Comparison of ENCODE assay signal across 23 cellular contexts in the genomic region with DNA sequence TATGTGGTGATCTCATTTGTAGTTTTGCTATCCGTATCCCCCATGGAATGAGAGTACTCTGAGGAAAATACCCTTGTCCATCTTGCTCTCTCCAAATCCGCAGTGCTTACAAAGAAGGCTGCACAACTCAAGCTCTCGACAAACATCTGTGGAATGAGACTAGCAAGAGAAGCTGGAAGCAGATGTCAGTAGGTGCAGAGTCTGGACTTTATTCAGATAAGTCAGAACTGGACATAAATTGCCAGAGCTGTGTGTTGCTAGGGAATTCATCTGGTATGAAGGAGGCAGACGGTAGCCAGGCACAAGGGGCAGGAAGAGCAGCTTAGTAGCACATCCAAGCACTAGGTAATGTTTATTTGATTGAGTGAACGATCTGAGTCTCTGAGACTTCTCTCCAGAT.
DNase-seq lines count a peak whose midpoint lies in the region; ATAC-seq and TF ChIP-seq lines count a peak whose summit lies in the region.
"Had no signal": no experiment of that assay in that cellular context is flagged by ENCODE, and none has a peak within 500 bp of the region (broad histone marks: within the 10 kb centered on the region; RNA-seq: fewer than 3 reads in every experiment).

No MANE protein-coding gene starts in this region.

- no peak overlapping the region for H2BK12ac ChIP-seq in trophoblast cell (ENCODE audit: low read length)

- no peak overlapping the region for H3K4me2 ChIP-seq in OCI-LY3 (ENCODE audit: low read length)
- no peak overlapping the region for H3K4me2 ChIP-seq in trophoblast cell (ENCODE audit: low read length)

- no peaks in the 10 kb centered on the region for H3K4me1 Mint-ChIP-seq in activated naive CD4-positive, alpha-beta T cell treated with anti-CD3 and anti-CD28 coated beads for 36 hours (ENCODE audit: low read depth)

- H3K4me1 ChIP-seq in OCI-LY3 (ENCODE audit: low read length) (peaks cover 13% of the 10 kb centered on the region), trophoblast cell (ENCODE audit: control insufficient read depth in 1 of 2, insufficient read depth in 2 of 2, low read length in 2 of 2) (peaks cover 7 to 8% of the 10 kb centered on the region in 2 experiments)
- H3K4me1 ChIP-seq: body of pancreas, colonic mucosa, HAP-1, left ventricle myocardium inferior, Peyer's patch, SJSA1 had no signal

- TF ChIP-seq CTCF in BJ (IDR thresholded peaks at IDR 0.05; ENCODE audit: insufficient read depth, low read depth, low read length) (no peak), OCI-LY3 (IDR thresholded peaks at IDR 0.05; ENCODE audit: low read depth, low read length) (no peak)

- H3K9me3 ChIP-seq in OCI-LY3 (ENCODE audit: insufficient read depth, low read length) (no peaks in the 10 kb centered on the region), trophoblast cell (ENCODE audit: insufficient read depth, low read depth, low read length) (no peaks in the 10 kb centered on the region)
- H3K9me3 ChIP-seq: body of pancreas, colonic mucosa, HAP-1, left ventricle myocardium inferior, Peyer's patch, SJSA1, thoracic aorta had no signal

- no peaks in the 10 kb centered on the region for H3K36me3 Mint-ChIP-seq in activated naive CD4-positive, alpha-beta T cell treated with anti-CD3 and anti-CD28 coated beads for 36 hours (ENCODE audit: low read depth)

- H4K12ac ChIP-seq in trophoblast cell (ENCODE audit: low read depth, low read length), result no peak overlapping the region

- H4K20me1 ChIP-seq in OCI-LY3 (ENCODE audit: insufficient read depth, low read length), result no peaks in the 10 kb centered on the region

- no peaks in the 10 kb centered on the region for H3K27me3 ChIP-seq in BJ (ENCODE audit: control insufficient read depth, insufficient read depth, low read length)
- H3K27me3 ChIP-seq in OCI-LY3 (ENCODE audit: low read depth, low read length), result no peaks in the 10 kb centered on the region
- H3K27me3 ChIP-seq in trophoblast cell (ENCODE audit: insufficient read depth, low read length), result no peaks in the 10 kb centered on the region
- H3K27me3 ChIP-seq: body of pancreas, colonic mucosa, Peyer's patch, SJSA1 had no signal

- intact Hi-C loops in activated naive CD4-positive, alpha-beta T cell treated with anti-CD3 and anti-CD28 coated beads for 36 hours (cut with micrococcal nuclease), result no loop called here

- no peak overlapping the region for H3K23ac ChIP-seq in trophoblast cell (ENCODE audit: low read length)

- POLR2A ChIA-PET in BJ (lab: Charles Lee), result no interaction called here

- H2AFZ ChIP-seq in OCI-LY3 (ENCODE audit: low read depth, low read length) (peak overlapping the region; percentile 27; the same call in 1 of the 2 replicates), trophoblast cell (ENCODE audit: insufficient read depth, low read length, poor library complexity) (no peak overlapping the region)

- ATAC-seq in GM18909 (IDR thresholded peaks at IDR 0.05; ENCODE audit: poor library complexity, unreplicated experiment), result no peak
- ATAC-seq in HG02571 (IDR thresholded peaks at IDR 0.05; ENCODE audit: unreplicated experiment), result no peak
- ATAC-seq: activated CD8-positive, alpha-beta T cell treated with anti-CD3 and anti-CD28 coated beads for 36 hours; body of pancreas had no signal

- H2BK5ac ChIP-seq in trophoblast cell (ENCODE audit: low read depth, low read length, poor library complexity), result no peak overlapping the region

- no peak overlapping the region for H3K4me3 Mint-ChIP-seq in activated naive CD4-positive, alpha-beta T cell treated with anti-CD3 and anti-CD28 coated beads for 36 hours
- H3K4me3 Mint-ChIP-seq: activated CD8-positive, alpha-beta T cell treated with anti-CD3 and anti-CD28 coated beads for 36 hours had no signal

- peaks cover 5% of the 10 kb centered on the region for H3K9me3 Mint-ChIP-seq in activated naive CD4-positive, alpha-beta T cell treated with anti-CD3 and anti-CD28 coated beads for 36 hours
- H3K9me3 Mint-ChIP-seq: activated CD8-positive, alpha-beta T cell treated with anti-CD3 and anti-CD28 coated beads for 36 hours had no signal

- H3K9ac ChIP-seq in OCI-LY3 (ENCODE audit: low read length) (no peak overlapping the region), trophoblast cell (ENCODE audit: low read length) (no peak overlapping the region)

- no peak overlapping the region for H4K8ac ChIP-seq in trophoblast cell (ENCODE audit: low read depth, low read length)

- no peak overlapping the region for H3K4me3 ChIP-seq in BJ (ENCODE audit: low read depth, low read length)
- H3K4me3 ChIP-seq in OCI-LY3 (ENCODE audit: low read length), result no peak overlapping the region
- no peak overlapping the region for H3K4me3 ChIP-seq in trophoblast cell (ENCODE audit: low read depth, low read length)
- H3K4me3 ChIP-seq: body of pancreas, colonic mucosa, HAP-1, left ventricle myocardium inferior, Peyer's patch, SJSA1, thoracic aorta had no signal

- H3K79me2 ChIP-seq in OCI-LY3 (ENCODE audit: low read length) (no peaks in the 10 kb centered on the region), trophoblast cell (ENCODE audit: control insufficient read depth, insufficient read depth, low read length, poor library complexity) (no peaks in the 10 kb centered on the region)

- H3K4ac ChIP-seq in trophoblast cell (ENCODE audit: low read depth, low read length), result no peak overlapping the region

- peak; percentile 8 for DNase-seq in BJ (ENCODE audit: low read depth)
- peak; percentile 3 for DNase-seq in fibroblast of the conjunctiva (ENCODE audit: low read depth)
- no peak for DNase-seq in trophoblast cell
- no peak for DNase-seq in activated T-cell treated with anti-CD3 and anti-CD28 coated beads, Interleukin-2, amount 50 U/mL, for 48 hours
- no peak for DNase-seq in activated naive CD4-positive, alpha-beta T cell treated with anti-CD3 and anti-CD28 coated beads for 36 hours
- DNase-seq: activated CD8-positive, alpha-beta T cell treated with anti-CD3 and anti-CD28 coated beads for 36 hours; activated naive CD4-positive, alpha-beta T cell treated with anti-CD3 and anti-CD28 coated beads, Interleukin-2, amount 50 U/mL, for 16 hours; activated T-cell treated with anti-CD3 and anti-CD28 coated beads, Interleukin-2, amount 50 U/mL, for 1 hour; body of pancreas; colonic mucosa; COR-L47; left ventricle myocardium inferior; NCI-H187; NCI-H2227 treated with DMSO at 0.1 percent for 48 hours; nucleus accumbens; Peyer's patch; stimulated activated CD4-positive, alpha-beta T cell treated with anti-CD3 and anti-CD28 coated beads, Interleukin-15, amount 100 ng/mL, for 24 hours had no signal

- CTCF ChIA-PET in BJ (lab: Yijun Ruan, JAX), result no interaction called here
- CTCF ChIA-PET in activated naive CD4-positive, alpha-beta T cell treated with anti-CD3 and anti-CD28 coated beads for 36 hours (lab: Charles Lee), result no interaction called here

- H4K91ac ChIP-seq in trophoblast cell (ENCODE audit: low read depth, low read length), result no peak overlapping the region

- H3K36me3 ChIP-seq in BJ (ENCODE audit: control insufficient read depth, insufficient read depth, low read length), result no peaks in the 10 kb centered on the region
- H3K36me3 ChIP-seq in OCI-LY3 (replicated peaks; ENCODE audit: low read depth, low read length), result no peaks in the 10 kb centered on the region
- H3K36me3 ChIP-seq in trophoblast cell (ENCODE audit: control insufficient read depth in 1 of 2, insufficient read depth in 2 of 2, low read length in 2 of 2), result no peaks in the 10 kb centered on the region
- H3K36me3 ChIP-seq: colonic mucosa, HAP-1, left ventricle myocardium inferior, Peyer's patch, SJSA1, thoracic aorta had no signal

- H2BK120ac ChIP-seq in trophoblast cell (ENCODE audit: insufficient read depth, low read length, poor library complexity), result no peak overlapping the region

- no peaks in the 10 kb centered on the region for H3K27me3 Mint-ChIP-seq in activated naive CD4-positive, alpha-beta T cell treated with anti-CD3 and anti-CD28 coated beads for 36 hours (ENCODE audit: low read depth)
- H3K27me3 Mint-ChIP-seq: activated CD8-positive, alpha-beta T cell treated with anti-CD3 and anti-CD28 coated beads for 36 hours had no signal

- H3K27ac Mint-ChIP-seq in activated naive CD4-positive, alpha-beta T cell treated with anti-CD3 and anti-CD28 coated beads for 36 hours, result no peak overlapping the region
- H3K27ac Mint-ChIP-seq: activated CD8-positive, alpha-beta T cell treated with anti-CD3 and anti-CD28 coated beads for 36 hours had no signal

- H3K27ac ChIP-seq in OCI-LY3 (ENCODE audit: low read length) (no peak overlapping the region), trophoblast cell (ENCODE audit: low read depth, low read length) (peak overlapping the region; percentile 28)
- H3K27ac ChIP-seq: body of pancreas, colonic mucosa, left ventricle myocardium inferior, Peyer's patch, SJSA1, thoracic aorta had no signal

- no CpG with 5 or more reads among the region's 5 CpGs for WGBS in trophoblast cell (ENCODE audit: extremely low coverage, insufficient coverage, insufficient read length)

- H2AK5ac ChIP-seq in trophoblast cell (ENCODE audit: low read length), result no peak overlapping the region

- no peak overlapping the region for H3K18ac ChIP-seq in trophoblast cell (ENCODE audit: low read length)

- no peak overlapping the region for H3K14ac ChIP-seq in trophoblast cell (ENCODE audit: low read length)

- H3K79me1 ChIP-seq in trophoblast cell (ENCODE audit: low read length), result no peaks in the 10 kb centered on the region

Comparison
In these comparisons a context has a peak if more than half of its experiments do, and no peak if none do; other contexts are left out.
1. DNase-seq: peak in BJ (single experiment) and fibroblast of the conjunctiva (single experiment); none in trophoblast cell (0 of 2), activated T-cell treated with anti-CD3 and anti-CD28 coated beads, Interleukin-2, amount 50 U/mL, for 48 hours (0 of 2) and activated naive CD4-positive, alpha-beta T cell treated with anti-CD3 and anti-CD28 coated beads for 36 hours (single experiment).